9 cellular contexts compared by ENCODE assay signal in genomic region chr5:169302491-169303118, GRCh38. TPM values are rescaled to one million over a fixed set of nuclear protein-coding genes. Genes with fewer than 3 reads are reported as not detected.
A peak's percentile ranks its signal among the peaks of the same experiment; 100 is the strongest.
DNase-seq lines count a peak whose midpoint lies in the region; ATAC-seq and TF ChIP-seq lines count a peak whose summit lies in the region.
"Had no signal": no experiment of that assay in that cellular context is flagged by ENCODE, and none has a peak within 500 bp of the region (broad histone marks: within the 10 kb centered on the region; RNA-seq: fewer than 3 reads in every experiment).

No MANE protein-coding gene starts in this region.

- H3K4me1 ChIP-seq in cardiac muscle cell (ENCODE audit: low read depth) = peaks cover 8% of the 10 kb centered on the region

- H3K9me3 ChIP-seq in cardiac muscle cell (ENCODE audit: low read depth) = no peaks in the 10 kb centered on the region

- no peak overlapping the region for H3K4me3 ChIP-seq in cardiac muscle cell

- ATAC-seq in GM19467 (IDR thresholded peaks at IDR 0.05; ENCODE audit: unreplicated experiment) = peak; percentile 71
- peak; percentile 26 for ATAC-seq in activated naive CD8-positive, alpha-beta T cell treated with anti-CD3 and anti-CD28 coated beads, Interleukin-2, amount 10 ng/mL, durations not matched to agents 7 days and 5 days (ENCODE audit: low read depth)
- no peak for ATAC-seq in activated T-helper 17 cell treated with anti-CD3 and anti-CD28 coated beads, Interleukin-2, amount 50 U/mL, for 72 hours (replicated peaks)

- H3K4me1 Mint-ChIP-seq in activated naive CD8-positive, alpha-beta T cell treated with anti-CD3 and anti-CD28 coated beads, Interleukin-2, amount 10 ng/mL, durations not matched to agents 7 days and 5 days = peaks cover 9% of the 10 kb centered on the region
- peaks cover 16% of the 10 kb centered on the region for H3K4me1 Mint-ChIP-seq in progenitor cell of endocrine pancreas (ENCODE audit: low read depth)
- H3K4me1 Mint-ChIP-seq in activated T-helper 17 cell treated with anti-CD3 and anti-CD28 coated beads, Interleukin-2, amount 50 U/mL, for 72 hours = peaks cover 7% of the 10 kb centered on the region

- no peak overlapping the region for H3K27ac ChIP-seq in cardiac muscle cell

- H3K9me3 Mint-ChIP-seq in activated naive CD8-positive, alpha-beta T cell treated with anti-CD3 and anti-CD28 coated beads, Interleukin-2, amount 10 ng/mL, durations not matched to agents 7 days and 5 days = no peaks in the 10 kb centered on the region
- no peaks in the 10 kb centered on the region for H3K9me3 Mint-ChIP-seq in progenitor cell of endocrine pancreas (ENCODE audit: low read depth)
- no peaks in the 10 kb centered on the region for H3K9me3 Mint-ChIP-seq in activated T-helper 17 cell treated with anti-CD3 and anti-CD28 coated beads, Interleukin-2, amount 50 U/mL, for 72 hours

- H3K27me3 ChIP-seq in cardiac muscle cell = no peaks in the 10 kb centered on the region

- H3K36me3 ChIP-seq in cardiac muscle cell = no peaks in the 10 kb centered on the region

- H3K27ac Mint-ChIP-seq in activated naive CD8-positive, alpha-beta T cell treated with anti-CD3 and anti-CD28 coated beads, Interleukin-2, amount 10 ng/mL, durations not matched to agents 7 days and 5 days = no peak overlapping the region
- no peak overlapping the region for H3K27ac Mint-ChIP-seq in progenitor cell of endocrine pancreas
- H3K27ac Mint-ChIP-seq in activated T-helper 17 cell treated with anti-CD3 and anti-CD28 coated beads, Interleukin-2, amount 50 U/mL, for 72 hours = no peak overlapping the region

- POLR2A ChIA-PET in activated naive CD8-positive, alpha-beta T cell treated with anti-CD3 and anti-CD28 coated beads, Interleukin-2, amount 10 ng/mL, durations not matched to agents 7 days and 5 days (lab: Charles Lee) = no interaction called here

- H3K4me3 Mint-ChIP-seq in activated naive CD8-positive, alpha-beta T cell treated with anti-CD3 and anti-CD28 coated beads, Interleukin-2, amount 10 ng/mL, durations not matched to agents 7 days and 5 days = no peak overlapping the region
- peak overlapping the region; percentile 75 for H3K4me3 Mint-ChIP-seq in progenitor cell of endocrine pancreas (ENCODE audit: low read depth)
- no peak overlapping the region for H3K4me3 Mint-ChIP-seq in activated T-helper 17 cell treated with anti-CD3 and anti-CD28 coated beads, Interleukin-2, amount 50 U/mL, for 72 hours

- peak; percentile 63 for DNase-seq in DMS114 treated with DMSO at 0.1 percent for 48 hours (lab: John Stamatoyannopoulos, UW; ENCODE audit: unreplicated experiment)
- DNase-seq in HUDEP-2 (lab: John Stamatoyannopoulos, UW; ENCODE audit: unreplicated experiment in 76 of 76) = peak in 63 of 76 experiments; percentile 2 to 68 (median 34)
- peak; percentile 65 for DNase-seq in RKO (ENCODE audit: low spot score)
- peak; percentile 58 for DNase-seq in activated naive CD8-positive, alpha-beta T cell treated with anti-CD3 and anti-CD28 coated beads, Interleukin-2, amount 10 ng/mL, durations not matched to agents 7 days and 5 days
- peak; percentile 85 to 91 for DNase-seq in cardiac muscle cell (ENCODE audit: low read depth in 1 of 2, low spot score in 1 of 2)
- peak; percentile 72 for DNase-seq in progenitor cell of endocrine pancreas (ENCODE audit: low spot score, unreplicated experiment)

- H3K27me3 Mint-ChIP-seq in activated naive CD8-positive, alpha-beta T cell treated with anti-CD3 and anti-CD28 coated beads, Interleukin-2, amount 10 ng/mL, durations not matched to agents 7 days and 5 days = peaks cover 52% of the 10 kb centered on the region
- peaks cover 70% of the 10 kb centered on the region for H3K27me3 Mint-ChIP-seq in progenitor cell of endocrine pancreas
- H3K27me3 Mint-ChIP-seq in activated T-helper 17 cell treated with anti-CD3 and anti-CD28 coated beads, Interleukin-2, amount 50 U/mL, for 72 hours = peaks cover 55% of the 10 kb centered on the region

- peak; percentile 94 for TF ChIP-seq CTCF in cardiac muscle cell (IDR thresholded peaks at IDR 0.05; ENCODE audit: low read depth, low read length)
- TF ChIP-seq CTCF in progenitor cell of endocrine pancreas (IDR thresholded peaks at IDR 0.05; ENCODE audit: unreplicated experiment) = peak; percentile 95

- no peaks in the 10 kb centered on the region for H3K36me3 Mint-ChIP-seq in activated naive CD8-positive, alpha-beta T cell treated with anti-CD3 and anti-CD28 coated beads, Interleukin-2, amount 10 ng/mL, durations not matched to agents 7 days and 5 days
- H3K36me3 Mint-ChIP-seq in progenitor cell of endocrine pancreas (ENCODE audit: insufficient read depth) = no peaks in the 10 kb centered on the region
- no peaks in the 10 kb centered on the region for H3K36me3 Mint-ChIP-seq in activated T-helper 17 cell treated with anti-CD3 and anti-CD28 coated beads, Interleukin-2, amount 50 U/mL, for 72 hours (ENCODE audit: low read depth)

RNA-seq across cellular contexts. Expression of gene SLIT3, which starts 1.7 kb away (rescaled TPM):
- not detected for total RNA-seq in activated naive CD8-positive, alpha-beta T cell treated with anti-CD3 and anti-CD28 coated beads, Interleukin-2, amount 10 ng/mL, durations not matched to agents 7 days and 5 days
- total RNA-seq in cardiac muscle cell (62.5 and 111 TPM in 2 replicates), progenitor cell of endocrine pancreas (18.8 and 19.6 TPM in 2 replicates)
- 50.7 and 67.6 TPM in 2 replicates for polyA plus RNA-seq in cardiac muscle cell
- total RNA-seq in activated T-helper 17 cell treated with anti-CD3 and anti-CD28 coated beads, Interleukin-2, amount 50 U/mL, for 72 hours = under 1 TPM in 1 of 2 donors, not detected in 1; 0.26 TPM
- total RNA-seq: dermis microvascular lymphatic vessel endothelial cell had no signal

Comparison
In these comparisons a context has a peak if more than half of its experiments do, and no peak if none do; other contexts are left out.
1. DNase-seq: peak in every context shown above with its lines; median percentile 88 in cardiac muscle cell; 72 in progenitor cell of endocrine pancreas; 65 in RKO; 63 in DMS114 treated with DMSO at 0.1 percent for 48 hours; 58 in activated naive CD8-positive, alpha-beta T cell treated with anti-CD3 and anti-CD28 coated beads, Interleukin-2, amount 10 ng/mL, durations not matched to agents 7 days and 5 days; 34 in HUDEP-2.
2. RNA of gene SLIT3, which starts 1.7 kb away (total RNA-seq): 62.5 to 111 TPM in cardiac muscle cell and 18.8 to 19.6 TPM in progenitor cell of endocrine pancreas; 0.26 TPM in activated T-helper 17 cell treated with anti-CD3 and anti-CD28 coated beads, Interleukin-2, amount 50 U/mL, for 72 hours and not detected in activated naive CD8-positive, alpha-beta T cell treated with anti-CD3 and anti-CD28 coated beads, Interleukin-2, amount 10 ng/mL, durations not matched to agents 7 days and 5 days; every median in the first group is over 10 times any median in the second.